ENCODE assay signal across 28 cellular contexts in the genomic region with DNA sequence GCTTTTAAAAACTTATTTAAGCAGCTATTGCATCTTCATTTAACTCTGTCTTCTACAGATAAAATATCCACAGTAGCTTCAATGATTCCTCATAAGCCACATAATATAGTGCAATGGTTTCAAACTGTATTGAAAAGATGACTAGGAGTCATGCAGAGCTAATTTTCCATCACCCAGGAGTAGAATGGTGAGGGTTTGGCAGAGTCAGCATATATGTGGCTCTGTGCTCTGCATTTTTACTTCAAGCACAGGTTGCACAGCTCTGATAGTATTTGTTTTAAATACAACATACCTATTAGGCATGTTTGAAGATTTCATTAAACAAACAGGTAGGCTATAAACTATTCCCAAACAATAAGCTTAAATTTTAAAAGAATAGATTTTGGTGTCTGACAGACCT.
"Had no signal": no experiment of that assay in that cellular context is flagged by ENCODE, and none has a peak within 500 bp of the region (broad histone marks: within the 10 kb centered on the region; RNA-seq: fewer than 3 reads in every experiment).

No MANE protein-coding gene starts in this region.

- ATAC-seq: Panc1, Right ventricle myocardium inferior, SK-N-SH treated with all-trans-retinoic acid at 6 μM for 48 hours, T-cell had no signal

- DNase-seq: Kasumi-1, KG1, MG63, NCI-H1048, NCI-H1092 treated with DMSO at 0.1 percent for 48 hours, NCI-H1105 treated with DMSO at 0.1 percent for 48 hours, NCI-H1436, NCI-H146, NCI-H1694, NCI-H187, NCI-H1930, NCI-H2029 treated with DMSO at 0.1 percent for 48 hours, NCI-H2107, NCI-H2171, NCI-H226, NCI-H446 treated with DMSO at 0.1 percent for 48 hours, NCI-H510A, NCI-H524, NCI-H526, NCI-H774, PC-9, SHP77, SIG-M5, SJCRH30, T-cell had no signal
